In genomic region chr3:66280304-66280703, GRCh38 we compare ENCODE assay signal across 1 cellular context.
TF ChIP-seq lines count a peak whose summit lies in the region.

No MANE protein-coding gene starts in this region.

TF ChIP-seq in HepG2, 621 proteins besides CTCF, POLR2A, EP300 and RAD21:
- TF ChIP-seq CREB1 (IDR thresholded peaks at IDR 0.05) = no peak
- no peak for TF ChIP-seq CREB1 (CRISPR knock-in tag; IDR thresholded peaks at IDR 0.05)
- TF ChIP-seq RFX3 (CRISPR knock-in tag; IDR thresholded peaks at IDR 0.05) = no peak
- no peak for TF ChIP-seq MIER3 (CRISPR knock-in tag; IDR thresholded peaks at IDR 0.05; ENCODE audit: borderline replicate concordance)
- TF ChIP-seq SIX1 (CRISPR knock-in tag; IDR thresholded peaks at IDR 0.05; ENCODE audit: borderline replicate concordance) = peak; percentile 90
- TF ChIP-seq ZNF83 (CRISPR knock-in tag; IDR thresholded peaks at IDR 0.05; ENCODE audit: borderline replicate concordance) = no peak
- no peak for TF ChIP-seq HDAC6 (IDR thresholded peaks at IDR 0.05; ENCODE audit: low read depth, low read length)
- no peak for TF ChIP-seq ZNF460 (CRISPR knock-in tag; IDR thresholded peaks at IDR 0.05; ENCODE audit: borderline replicate concordance)
- TF ChIP-seq SIX4 (CRISPR knock-in tag; IDR thresholded peaks at IDR 0.05) = peak; percentile 72; the same call in 1 of the 2 replicates
- TF ChIP-seq FOXC1 (CRISPR knock-in tag; IDR thresholded peaks at IDR 0.05; ENCODE audit: borderline replicate concordance) = no peak
- no peak for TF ChIP-seq NFKB2 (CRISPR knock-in tag; IDR thresholded peaks at IDR 0.05; ENCODE audit: borderline replicate concordance)
- TF ChIP-seq ZSCAN29 (CRISPR knock-in tag; conservative IDR thresholded peaks at IDR 0.05) = no peak
- TF ChIP-seq CC2D1A (CRISPR knock-in tag; IDR thresholded peaks at IDR 0.05) = no peak
- no peak for TF ChIP-seq JUND (CRISPR knock-in tag; IDR thresholded peaks at IDR 0.05)
- no peak for TF ChIP-seq PRDM4 (CRISPR knock-in tag; IDR thresholded peaks at IDR 0.05; ENCODE audit: borderline replicate concordance)
- no peak for TF ChIP-seq ZNF333 (CRISPR knock-in tag; IDR thresholded peaks at IDR 0.05; ENCODE audit: borderline replicate concordance)
- TF ChIP-seq CENPBD1 (CRISPR knock-in tag; IDR thresholded peaks at IDR 0.05; ENCODE audit: borderline replicate concordance, low read depth) = no peak
- no peak for TF ChIP-seq ZNF761 (CRISPR knock-in tag; conservative IDR thresholded peaks at IDR 0.05)
- 0 out of 2 replicates have a peak, but pooled peaks have one; percentile 27 for TF ChIP-seq NR2F6 (IDR thresholded peaks at IDR 0.05)
- TF ChIP-seq NR2F6 (CRISPR knock-in tag; IDR thresholded peaks at IDR 0.05) = no peak
- TF ChIP-seq ELF3 (CRISPR knock-in tag; IDR thresholded peaks at IDR 0.05) = peak; percentile 26; the same call in 1 of the 2 replicates
- TF ChIP-seq HOMEZ (CRISPR knock-in tag; IDR thresholded peaks at IDR 0.05; ENCODE audit: low read depth) = 0 out of 2 replicates have a peak, but pooled peaks have one; percentile 52
